8 cellular contexts compared by ENCODE assay signal in genomic region chr9:35490155-35490909, GRCh38. TPM values are rescaled to one million over a fixed set of nuclear protein-coding genes. Genes with fewer than 3 reads are reported as not detected.
DNase-seq lines count a peak whose midpoint lies in the region; ATAC-seq, FAIRE-seq and TF ChIP-seq lines count a peak whose summit lies in the region.

No MANE protein-coding gene starts in this region.

- peaks cover 3% of the 10 kb centered on the region; the same call in 1 of the 2 replicates for H3K27me3 Mint-ChIP-seq in H9 (ENCODE audit: low read depth)
- peaks cover 22% of the 10 kb centered on the region for H3K27me3 Mint-ChIP-seq in activated T-helper 2 cell treated with anti-CD3 and anti-CD28 coated beads, Interferon-gamma antibody, Interleukin-2, Interleukin-4, amounts not matched to agents 10 μg/mL and 5 μg/mL and 100 μg/mL, durations not matched to agents 14 hours and 24 hours and 36 hours (ENCODE audit: low read depth)

- peak overlapping the region; percentile 95 for H3K27ac ChIP-seq in AG04450 (ENCODE audit: low read depth, low read length)
- no peak overlapping the region for H3K27ac ChIP-seq in H9 (ENCODE audit: insufficient read length, low read depth, low read length)
- H3K27ac ChIP-seq in heart left ventricle, result peak overlapping the region; percentile 87 to 98 (median 96)

- H3K4me2 ChIP-seq in H9 (ENCODE audit: insufficient read depth, insufficient read length, low read length), result peak overlapping the region; percentile 80

- H4K20me1 ChIP-seq in H9 (ENCODE audit: control insufficient read depth, insufficient read depth, insufficient read length), result no peaks in the 10 kb centered on the region

- no CpG with 5 or more reads among the region's 44 CpGs for WGBS in H9 (ENCODE audit: extremely low coverage, insufficient read length, low lambda C conversion rate)
- WGBS in heart left ventricle, 4 donors, result 0 to 4% (median 1%) methylated on average over 33 to 44 of the region's 44 CpGs

- no peak overlapping the region for H3T11ph ChIP-seq in H9 (ENCODE audit: low read length)

- no peak for TF ChIP-seq CTCF in AG04450 (IDR thresholded peaks at IDR 0.05; ENCODE audit: low read depth, low read length)
- no peak for TF ChIP-seq CTCF in H9 (conservative IDR thresholded peaks at IDR 0.05)
- TF ChIP-seq CTCF in heart left ventricle (IDR thresholded peaks at IDR 0.05), result no peak

- TF ChIP-seq POLR2A in heart left ventricle (IDR thresholded peaks at IDR 0.05), result no peak
- TF ChIP-seq POLR2A in H54 (IDR thresholded peaks at IDR 0.05; ENCODE audit: low read depth, low read length), result no peak

- H3K4ac ChIP-seq in H9 (ENCODE audit: low read depth, low read length), result no peak overlapping the region

- no peak overlapping the region for H2BK120ac ChIP-seq in H9 (ENCODE audit: low read depth, low read length, poor library complexity, severe bottlenecking)

- DNase-seq in AG04450 (ENCODE audit: low read depth, low spot score), result no peak
- DNase-seq in H9, result peak; percentile 51
- DNase-seq in activated T-helper 2 cell treated with anti-CD3 and anti-CD28 coated beads, Interferon-gamma antibody, Interleukin-2, Interleukin-4, amounts not matched to agents 10 μg/mL and 5 μg/mL and 100 μg/mL, durations not matched to agents 14 hours and 24 hours and 36 hours (ENCODE audit: low spot score), result no peak
- peak in 4 of 5 donors; percentile 38 to 70 (median 42) for DNase-seq in heart left ventricle
- DNase-seq in pons (ENCODE audit: low spot score), result peak; percentile 12
- no peak for DNase-seq in HTR-8/SVneo (ENCODE audit: insufficient read length, low spot score)
- DNase-seq in H54 (ENCODE audit: insufficient read length, low spot score), result no peak

- intact Hi-C loops in activated T-helper 2 cell treated with anti-CD3 and anti-CD28 coated beads, Interferon-gamma antibody, Interleukin-2, Interleukin-4, amounts not matched to agents 10 μg/mL and 5 μg/mL and 100 μg/mL, durations not matched to agents 14 hours and 24 hours and 36 hours (cut with micrococcal nuclease), result no loop called here
- intact Hi-C loops in heart left ventricle (cut with DNase I), result loop anchor here in 5 of 10 donors (1.0 to 5.0 kb wide), 5 partner anchors 20 to 167 kb away; partner anchors contain the start of genes CCDC107 (in 1 of the 5) and RMRP (in 1 of the 5)

- peaks cover 0 to 2% (median 0%) of the 10 kb centered on the region in 3 experiments; a peak in 1 of 7 replicates for H3K36me3 Mint-ChIP-seq in H9 (ENCODE audit: insufficient read depth in 1 of 3, low read depth in 3 of 3)
- H3K36me3 Mint-ChIP-seq in activated T-helper 2 cell treated with anti-CD3 and anti-CD28 coated beads, Interferon-gamma antibody, Interleukin-2, Interleukin-4, amounts not matched to agents 10 μg/mL and 5 μg/mL and 100 μg/mL, durations not matched to agents 14 hours and 24 hours and 36 hours (ENCODE audit: low read depth), result no peaks in the 10 kb centered on the region

- H3K9ac ChIP-seq in H9 (ENCODE audit: extremely low read depth, insufficient read length, low read length), result peak overlapping the region; percentile 26

- no peak overlapping the region for H3K56ac ChIP-seq in H9 (ENCODE audit: insufficient read length, low read depth, low read length)

- H3K79me2 ChIP-seq in H9 (ENCODE audit: insufficient read depth, low read length), result no peaks in the 10 kb centered on the region

- H3K79me1 ChIP-seq in H9 (ENCODE audit: insufficient read depth, low read depth, low read length, poor library complexity, severe bottlenecking), result no peaks in the 10 kb centered on the region

- POLR2A ChIA-PET in AG04450 (lab: Yijun Ruan, JAX), result interaction anchor here (0.6 to 1.6 kb wide), 9 partner anchors 18 to 375 kb away, joined by 3 to 17 read pairs (median 5); partner anchors contain the start of gene ATOSB

- H3K4me1 ChIP-seq in H9 (ENCODE audit: insufficient read depth, low read length) (peaks cover 4% of the 10 kb centered on the region; the same call in 1 of the 2 replicates), heart left ventricle (peaks cover 5 to 42% (median 31%) of the 10 kb centered on the region in 12 donors)

- H3K36me3 ChIP-seq in heart left ventricle, result no peaks in the 10 kb centered on the region

- FAIRE-seq in HTR-8/SVneo (lab: Jason Lieb, UNC) (no peak), H54 (lab: Jason Lieb, UNC) (no peak)

- H3K27me3 ChIP-seq in AG04450 (ENCODE audit: control insufficient read depth, insufficient read depth, low read length) (no peaks in the 10 kb centered on the region), H9 (ENCODE audit: insufficient read depth, low read length) (no peaks in the 10 kb centered on the region), heart left ventricle (no peaks in the 10 kb centered on the region)

- H2AK5ac ChIP-seq in H9 (ENCODE audit: insufficient read length, low read length), result no peak overlapping the region

- H4K5ac ChIP-seq in H9 (ENCODE audit: insufficient read length, low read depth, low read length), result no peak overlapping the region

- H4K8ac ChIP-seq in H9 (replicated peaks; ENCODE audit: insufficient read length, low read depth, low read length), result no peak overlapping the region

- H2BK12ac ChIP-seq in H9 (ENCODE audit: insufficient read length, low read depth, low read length), result no peak overlapping the region

- H3K18ac ChIP-seq in H9 (ENCODE audit: insufficient read length, low read depth, low read length), result no peak overlapping the region

- peaks cover 6% of the 10 kb centered on the region; the same call in 1 of the 2 replicates for H3K9me3 ChIP-seq in AG04450 (ENCODE audit: control insufficient read depth, insufficient read depth, low read length)
- H3K9me3 ChIP-seq in H9 (ENCODE audit: control insufficient read depth, low read depth, low read length), result no peaks in the 10 kb centered on the region
- peaks cover 0 to 8% (median 0%) of the 10 kb centered on the region in 12 donors for H3K9me3 ChIP-seq in heart left ventricle

- peak overlapping the region; percentile 90 to 94 for H3K4me3 Mint-ChIP-seq in H9
- H3K4me3 Mint-ChIP-seq in activated T-helper 2 cell treated with anti-CD3 and anti-CD28 coated beads, Interferon-gamma antibody, Interleukin-2, Interleukin-4, amounts not matched to agents 10 μg/mL and 5 μg/mL and 100 μg/mL, durations not matched to agents 14 hours and 24 hours and 36 hours (ENCODE audit: low read depth), result peak overlapping the region; percentile 87

- ATAC-seq in heart left ventricle, result peak; percentile 27 to 65 (median 51)
- ATAC-seq in GM21737 (IDR thresholded peaks at IDR 0.05; ENCODE audit: unreplicated experiment), result no peak

- no peak overlapping the region for H2BK15ac ChIP-seq in H9 (ENCODE audit: low read depth, low read length)

- H4K91ac ChIP-seq in H9 (ENCODE audit: insufficient read length, low read depth, low read length), result no peak overlapping the region

- CTCF ChIA-PET in AG04450 (lab: Charles Lee), result interaction anchor here (0.6 to 2.1 kb wide), 15 partner anchors 9 to 376 kb away, joined by 3 to 50 read pairs (median 3); no protein-coding TSS in a partner anchor

- no peak overlapping the region for H2BK20ac ChIP-seq in H9 (ENCODE audit: low read depth, low read length, poor library complexity, severe bottlenecking)

- H3K4me3 ChIP-seq in AG04450 (ENCODE audit: low read depth, low read length) (peak overlapping the region; percentile 89), heart left ventricle (peak overlapping the region; percentile 53 to 97 (median 86))

- H3K23ac ChIP-seq in H9 (ENCODE audit: insufficient read length, low read depth, low read length), result no peak overlapping the region

- H3K4me1 Mint-ChIP-seq in H9, result peaks cover 20 to 32% of the 10 kb centered on the region in 2 experiments
- peaks cover 33% of the 10 kb centered on the region for H3K4me1 Mint-ChIP-seq in activated T-helper 2 cell treated with anti-CD3 and anti-CD28 coated beads, Interferon-gamma antibody, Interleukin-2, Interleukin-4, amounts not matched to agents 10 μg/mL and 5 μg/mL and 100 μg/mL, durations not matched to agents 14 hours and 24 hours and 36 hours (ENCODE audit: low read depth)

- no peaks in the 10 kb centered on the region; a peak in 1 of 5 replicates for H3K9me3 Mint-ChIP-seq in H9
- H3K9me3 Mint-ChIP-seq in activated T-helper 2 cell treated with anti-CD3 and anti-CD28 coated beads, Interferon-gamma antibody, Interleukin-2, Interleukin-4, amounts not matched to agents 10 μg/mL and 5 μg/mL and 100 μg/mL, durations not matched to agents 14 hours and 24 hours and 36 hours, result peaks cover 6% of the 10 kb centered on the region

- H2AFZ ChIP-seq in H9 (ENCODE audit: low read length), result no peak overlapping the region

- H3K27ac Mint-ChIP-seq in H9, result peak overlapping the region in 2 of 3 experiments; percentile 74 to 78; a peak in 3 of 7 replicates
- H3K27ac Mint-ChIP-seq in activated T-helper 2 cell treated with anti-CD3 and anti-CD28 coated beads, Interferon-gamma antibody, Interleukin-2, Interleukin-4, amounts not matched to agents 10 μg/mL and 5 μg/mL and 100 μg/mL, durations not matched to agents 14 hours and 24 hours and 36 hours, result peak overlapping the region; percentile 80

- H3K14ac ChIP-seq in H9 (ENCODE audit: insufficient read depth, low read length), result no peak overlapping the region

- peaks cover 13% of the 10 kb centered on the region for H3K23me2 ChIP-seq in H9 (ENCODE audit: insufficient read length, low read depth, low read length, poor library complexity, severe bottlenecking)

- H2BK5ac ChIP-seq in H9 (ENCODE audit: insufficient read length, low read length), result no peak overlapping the region

RNA-seq across cellular contexts. Expression of gene RUSC2, which starts 0.4 kb away (rescaled TPM):
- 17.4 and 19.3 TPM in 2 replicates for polyA plus RNA-seq in AG04450 (2011; rRNA removed)
- polyA minus RNA-seq in AG04450 (2011; rRNA and poly(A)+ RNA removed), result 81.7 and 106 TPM in 2 replicates
- 5.8 and 6.3 TPM in 2 replicates for total RNA-seq in H9 (2021)
- 5.9 and 6.7 TPM in 2 replicates for total RNA-seq in activated T-helper 2 cell treated with anti-CD3 and anti-CD28 coated beads, Interferon-gamma antibody, Interleukin-2, Interleukin-4, amounts not matched to agents 10 μg/mL and 5 μg/mL and 100 μg/mL, durations not matched to agents 14 hours and 24 hours and 36 hours
- total RNA-seq in heart left ventricle, result 10 to 100 TPM; 23.0 to 56.1 (median 30.5) TPM
- polyA plus RNA-seq in heart left ventricle, result 10 to 100 TPM; 23.8 to 38.0 TPM

Comparison
In these comparisons a context has a peak if more than half of its experiments do, and no peak if none do; other contexts are left out.
1. DNase-seq: peak in H9 (single experiment), heart left ventricle (4 of 5) and pons (single experiment); none in AG04450 (single experiment), activated T-helper 2 cell treated with anti-CD3 and anti-CD28 coated beads, Interferon-gamma antibody, Interleukin-2, Interleukin-4, amounts not matched to agents 10 μg/mL and 5 μg/mL and 100 μg/mL, durations not matched to agents 14 hours and 24 hours and 36 hours (single experiment), HTR-8/SVneo (single experiment) and H54 (single experiment).